ENCODE assay signal across 27 cellular contexts in the genomic region with DNA sequence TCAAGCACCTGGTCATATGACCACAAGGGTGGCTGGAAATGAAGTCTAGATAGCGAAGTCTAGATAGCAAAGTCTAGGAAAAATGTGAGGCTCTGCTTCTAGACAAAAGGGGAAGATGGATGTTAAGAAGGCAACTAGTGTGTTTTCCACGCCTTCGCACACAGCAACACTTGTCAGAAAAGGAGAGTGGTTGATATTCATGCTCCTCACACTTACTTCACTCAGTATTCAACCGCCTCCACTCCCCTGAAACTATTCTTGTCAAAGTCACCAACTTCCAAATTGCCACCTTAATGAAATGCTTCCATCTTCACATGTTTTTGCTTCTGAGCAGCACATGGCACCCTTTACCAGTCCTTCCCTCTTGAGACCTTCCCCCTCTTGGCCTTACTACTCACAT. TPM values are rescaled to one million over a fixed set of nuclear protein-coding genes. Genes with fewer than 3 reads are reported as not detected.
DNase-seq lines count a peak whose midpoint lies in the region; ATAC-seq, FAIRE-seq and TF ChIP-seq lines count a peak whose summit lies in the region.
"Had no signal": no experiment of that assay in that cellular context is flagged by ENCODE, and none has a peak within 500 bp of the region (broad histone marks: within the 10 kb centered on the region; RNA-seq: fewer than 3 reads in every experiment).

No MANE protein-coding gene starts in this region.

- H4K5ac ChIP-seq in IMR-90 (ENCODE audit: low read depth, low read length) = no peak overlapping the region

- H3K23ac ChIP-seq in IMR-90 (ENCODE audit: low read depth, low read length) = no peak overlapping the region

- no TSS peak for BruUV-seq in IMR-90 (replicated peaks; lab: Mats Ljungman, UMichigan)

- in situ Hi-C loops in IMR-90 (cut with MboI; ENCODE audit: low sequenced_read_pairs) = no loop called here
- in situ Hi-C loops in transverse colon (cut with MboI; ENCODE audit: low pct_ligation_motif_present in 1 of 4, low pct_unique_long_range_greater_than_20kb in 1 of 4, low sequenced_read_pairs in 3 of 4) = no loop called here

- H3K27ac ChIP-seq in IMR-90 (ENCODE audit: insufficient read depth, low read length) (no peak overlapping the region), transverse colon (no peak overlapping the region)
- H3K27ac ChIP-seq: BLaER1 had no signal

- no peak overlapping the region for H3K18ac ChIP-seq in IMR-90 (ENCODE audit: low read depth, low read length)

- H2BK120ac ChIP-seq in IMR-90 (ENCODE audit: low read depth, low read length) = no peak overlapping the region

- no peaks in the 10 kb centered on the region for H4K20me1 ChIP-seq in IMR-90 (ENCODE audit: insufficient read depth, low read length)
- H4K20me1 ChIP-seq: BLaER1 had no signal

- no peak overlapping the region for H4K8ac ChIP-seq in IMR-90 (ENCODE audit: low read depth in 2 of 2, low read length in 2 of 2)

- H3K9ac ChIP-seq in IMR-90 (ENCODE audit: low read depth, low read length) = no peak overlapping the region
- H3K9ac ChIP-seq: BLaER1 had no signal

- H2AK9ac ChIP-seq in IMR-90 (replicated peaks; ENCODE audit: low read depth, low read length, poor library complexity) = no peak overlapping the region

- no peak overlapping the region for H2BK5ac ChIP-seq in IMR-90 (ENCODE audit: low read depth, low read length, poor library complexity, severe bottlenecking)

- TF ChIP-seq CTCF in IMR-90 (conservative IDR thresholded peaks at IDR 0.05; ENCODE audit: low read depth, low read length) (no peak), bronchial epithelial cell (IDR thresholded peaks at IDR 0.05; ENCODE audit: insufficient read depth, low read length, severe bottlenecking) (no peak), transverse colon (IDR thresholded peaks at IDR 0.05) (no peak)

- ATAC-seq in IMR-90 (ENCODE audit: low read depth) = no peak
- ATAC-seq: GM12878 had no signal

- H2AK5ac ChIP-seq in IMR-90 (ENCODE audit: low read depth, low read length) = no peak overlapping the region

- DNase-seq in IMR-90 (no peak), bronchial epithelial cell (ENCODE audit: low read depth) (no peak), putamen (ENCODE audit: low spot score) (peak; percentile 69), NCI-H82 treated with DMSO at 0.1 percent for 48 hours (lab: John Stamatoyannopoulos, UW; ENCODE audit: unreplicated experiment) (no peak), middle frontal gyrus (ENCODE audit: extremely low spot score, low spot score) (no peak), transverse colon (no peak)
- DNase-seq: 8988T; ACHN; BE2C; C1 segment of cervical spinal cord; CD4-positive, alpha-beta memory T cell; CD4-positive, CD25-positive, alpha-beta regulatory T cell; CD8-positive, alpha-beta memory T cell; COR-L47; DMS 273 treated with DMSO at 0.1 percent for 48 hours; DMS153; DMS53; DMS79; DND-41; EL; GDM1 had no signal

- no CpG with 5 or more reads among the region's 4 CpGs for WGBS in IMR-90 (ENCODE audit: extremely low coverage in 2 of 2, insufficient read length in 1 of 2), 2 experiments
- WGBS in transverse colon (ENCODE audit: low coverage in 1 of 2), 2 donors = 91 to 92% methylated on average over 4 of the region's 4 CpGs

- H2AFZ ChIP-seq in IMR-90 (replicated peaks; ENCODE audit: low read length, poor library complexity) = peak overlapping the region; percentile 3

- no peaks in the 10 kb centered on the region for H3K9me3 ChIP-seq in IMR-90 (ENCODE audit: control insufficient read depth, insufficient read depth, low read length)
- no peaks in the 10 kb centered on the region for H3K9me3 ChIP-seq in transverse colon
- H3K9me3 ChIP-seq: BE2C had no signal

- no peaks in the 10 kb centered on the region for H3K79me1 ChIP-seq in IMR-90 (ENCODE audit: low read depth in 1 of 2, low read length in 2 of 2)

- intact Hi-C loops in IMR-90 (cut with micrococcal nuclease) (no loop called here), transverse colon (cut with DNase I; ENCODE audit: low total_unique reads) (no loop called here)

- POLR2A ChIA-PET in IMR-90 (lab: Charles Lee; ENCODE audit: unreplicated experiment) = no interaction called here

- H4K91ac ChIP-seq in IMR-90 (ENCODE audit: insufficient read depth, low read depth, low read length) = no peak overlapping the region

- peak; percentile 7 for FAIRE-seq in bronchial epithelial cell (lab: Jason Lieb, UNC)
- FAIRE-seq: A204.1, GM12878, GM12892, GM18507 had no signal

- H3K4me2 ChIP-seq in IMR-90 (ENCODE audit: low read depth, low read length) = no peak overlapping the region
- H3K4me2 ChIP-seq: BLaER1 had no signal

- H3K4ac ChIP-seq in IMR-90 (ENCODE audit: low read depth, low read length) = no peak overlapping the region

- no peak for TF ChIP-seq EP300 in transverse colon (IDR thresholded peaks at IDR 0.05; ENCODE audit: low read depth)

- H2BK20ac ChIP-seq in IMR-90 (ENCODE audit: low read depth, low read length) = no peak overlapping the region

- no peak overlapping the region for H3K14ac ChIP-seq in IMR-90 (replicated peaks; ENCODE audit: low read depth, low read length)

- no peak overlapping the region for H2BK15ac ChIP-seq in IMR-90 (ENCODE audit: low read depth, low read length)

- H3K4me3 ChIP-seq in IMR-90 (ENCODE audit: insufficient read depth, low read depth, low read length) = no peak overlapping the region
- H3K4me3 ChIP-seq in bronchial epithelial cell (ENCODE audit: low read depth, low read length) = no peak overlapping the region
- H3K4me3 ChIP-seq in transverse colon = no peak overlapping the region
- H3K4me3 ChIP-seq: BLaER1, GM12878 had no signal

- no peak for TF ChIP-seq RAD21 in IMR-90 (IDR thresholded peaks at IDR 0.05; ENCODE audit: low read length)

- CTCF ChIA-PET in IMR-90 (lab: Yijun Ruan, JAX) = no interaction called here

- H3K36me3 ChIP-seq in IMR-90 (ENCODE audit: control insufficient read depth, insufficient read depth, low read length) (no peaks in the 10 kb centered on the region), bronchial epithelial cell (ENCODE audit: control insufficient read depth, insufficient read depth, low read length) (no peaks in the 10 kb centered on the region), transverse colon (no peaks in the 10 kb centered on the region)
- H3K36me3 ChIP-seq: BE2C, BLaER1 had no signal

- dilution Hi-C loops in IMR-90 (cut with HindIII; ENCODE audit: low sequenced_read_pairs, unreplicated experiment) = no loop called here

- no peak overlapping the region for H3K56ac ChIP-seq in IMR-90 (ENCODE audit: extremely low read depth, insufficient read depth, low read length)

- H3K9me1 ChIP-seq in IMR-90 (ENCODE audit: insufficient read depth, low read length) = no peaks in the 10 kb centered on the region

- TF ChIP-seq POLR2A in IMR-90 (IDR thresholded peaks at IDR 0.05; ENCODE audit: low read depth, low read length) (no peak), transverse colon (IDR thresholded peaks at IDR 0.05) (no peak)

- no peaks in the 10 kb centered on the region for H3K4me1 ChIP-seq in IMR-90 (ENCODE audit: control insufficient read depth, insufficient read depth, low read length)
- H3K4me1 ChIP-seq in transverse colon = no peaks in the 10 kb centered on the region
- H3K4me1 ChIP-seq: BLaER1 had no signal

- H3K27me3 ChIP-seq in IMR-90 (ENCODE audit: control insufficient read depth, insufficient read depth, low read length) (no peaks in the 10 kb centered on the region), bronchial epithelial cell (ENCODE audit: control insufficient read depth, insufficient read depth, low read length) (peaks cover 2% of the 10 kb centered on the region), transverse colon (no peaks in the 10 kb centered on the region)
- H3K27me3 ChIP-seq: BE2C, BLaER1 had no signal

TF ChIP-seq in IMR-90, 13 proteins besides CTCF, POLR2A, EP300 and RAD21:
- TF ChIP-seq USF2 (IDR thresholded peaks at IDR 0.05; ENCODE audit: low read depth, low read length) (no peak), CEBPB (IDR thresholded peaks at IDR 0.05; ENCODE audit: low read depth, low read length) (no peak), MAFK (IDR thresholded peaks at IDR 0.05; ENCODE audit: low read depth, low read length) (no peak), MXI1 (IDR thresholded peaks at IDR 0.05; ENCODE audit: borderline replicate concordance, low read depth, low read length) (no peak), SMC3 (IDR thresholded peaks at IDR 0.05; ENCODE audit: low read depth, low read length) (no peak), CHD1 (IDR thresholded peaks at IDR 0.05; ENCODE audit: low read depth, low read length) (no peak)
TF ChIP-seq in IMR-90: peak in this region for 0.

RNA-seq across cellular contexts. Expression of gene DCLK2, which starts 27.7 kb away (rescaled TPM):
- total RNA-seq in IMR-90 (2012; rRNA removed) (10.8 and 11.3 TPM in 2 replicates), bronchial epithelial cell (under 0.01 TPM in 1 of 2 replicates, not detected in the other), transverse colon (10 to 100 TPM in 2 of 4 donors, 1 to 10 TPM in 2; 3.3 to 19.5 (median 7.5) TPM)
- 13.2 and 15.5 TPM in 2 replicates for polyA plus RNA-seq in IMR-90 (2012; rRNA removed)
- polyA plus RNA-seq in IMR-90 (2012; cell fraction: cytosol; rRNA removed) = 7.1 and 9.1 TPM in 2 replicates
- polyA plus RNA-seq in IMR-90 (2012; cell fraction: nucleus; rRNA removed; ENCODE audit: low replicate concordance) = 28.7 and 33.6 TPM in 2 replicates
- total RNA-seq: CD4-positive, alpha-beta memory T cell; CD8-positive, alpha-beta memory T cell; GM12878 had no signal
- polyA plus RNA-seq: CD14-positive monocyte; CD4-positive, alpha-beta memory T cell; CD4-positive, CD25-positive, alpha-beta regulatory T cell; CD8-positive, alpha-beta memory T cell; GM12878 had no signal
